ENCODE assay signal across 1 cellular context in genomic region chr16:87310610-87311009, GRCh38.
TF ChIP-seq lines count a peak whose summit lies in the region.

No MANE protein-coding gene starts in this region.

TF ChIP-seq in K562, 482 proteins besides CTCF, POLR2A, EP300 and RAD21:
- TF ChIP-seq CHAMP1 (IDR thresholded peaks at IDR 0.05) (no peak), ZBTB33 (CRISPR knock-in tag; IDR thresholded peaks at IDR 0.05) (peak; percentile 75)
